8 cellular contexts compared by ENCODE assay signal in the genomic region with DNA sequence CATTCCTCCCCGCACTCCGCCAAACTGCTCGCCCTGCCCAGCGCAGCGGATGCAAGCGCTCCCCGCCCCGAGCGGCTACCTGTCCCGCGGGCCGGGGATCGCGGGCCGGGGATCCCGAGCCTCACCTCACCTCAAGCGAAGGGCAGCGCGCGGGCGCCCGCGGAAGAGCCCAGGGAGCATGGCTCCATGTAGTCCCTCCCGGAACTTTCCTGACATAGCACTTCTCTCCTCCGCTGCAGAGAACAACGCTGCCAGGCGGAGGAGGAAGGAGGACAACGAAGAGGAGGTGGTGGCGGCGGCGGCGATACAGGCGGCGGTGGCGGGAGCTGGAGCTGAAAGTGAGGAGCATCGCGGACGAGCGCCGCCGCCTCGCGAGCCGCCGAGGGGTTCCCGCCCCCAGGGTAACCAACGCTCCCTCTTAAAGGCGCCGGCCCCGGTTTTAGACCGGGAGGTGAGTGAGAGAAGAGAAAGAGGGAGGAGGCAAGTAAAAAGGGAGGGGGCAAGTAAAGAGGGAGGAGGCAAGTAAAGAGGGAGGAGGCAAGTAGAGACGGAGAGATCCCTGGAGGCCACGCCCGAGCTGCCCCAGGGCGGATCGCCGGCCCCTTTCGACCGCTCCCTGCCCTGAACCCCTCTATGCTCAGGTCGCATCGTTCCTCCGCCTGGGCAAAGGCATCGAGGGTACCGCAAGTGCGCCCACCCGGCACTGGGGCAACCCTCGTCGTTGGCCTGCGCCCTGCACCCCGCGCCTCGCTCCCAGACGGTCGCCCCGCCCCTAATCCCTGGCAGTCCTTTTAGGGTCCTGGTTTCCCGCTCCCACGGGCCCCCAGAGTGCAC. TPM values are rescaled to one million over a fixed set of nuclear protein-coding genes. Genes with fewer than 3 reads are reported as not detected.
DNase-seq lines count a peak whose midpoint lies in the region; ATAC-seq, FAIRE-seq and TF ChIP-seq lines count a peak whose summit lies in the region.

A gene with protein sequence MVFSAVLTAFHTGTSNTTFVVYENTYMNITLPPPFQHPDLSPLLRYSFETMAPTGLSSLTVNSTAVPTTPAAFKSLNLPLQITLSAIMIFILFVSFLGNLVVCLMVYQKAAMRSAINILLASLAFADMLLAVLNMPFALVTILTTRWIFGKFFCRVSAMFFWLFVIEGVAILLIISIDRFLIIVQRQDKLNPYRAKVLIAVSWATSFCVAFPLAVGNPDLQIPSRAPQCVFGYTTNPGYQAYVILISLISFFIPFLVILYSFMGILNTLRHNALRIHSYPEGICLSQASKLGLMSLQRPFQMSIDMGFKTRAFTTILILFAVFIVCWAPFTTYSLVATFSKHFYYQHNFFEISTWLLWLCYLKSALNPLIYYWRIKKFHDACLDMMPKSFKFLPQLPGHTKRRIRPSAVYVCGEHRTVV (minus strand): TSS at position 340 of the 834 bp plus-strand sequence. CDS start 37,746 bp downstream, outside the sequence.

- no peak for TF ChIP-seq CTCF in GM23338 (conservative IDR thresholded peaks at IDR 0.05; ENCODE audit: low read depth in 2 of 2)
- peak; percentile 6 for TF ChIP-seq CTCF in progenitor cell of endocrine pancreas (IDR thresholded peaks at IDR 0.05; ENCODE audit: unreplicated experiment)

- peaks cover 11% of the 10 kb centered on the region for H3K27me3 ChIP-seq in GM23338 (ENCODE audit: insufficient read depth)

- H3K9me3 Mint-ChIP-seq in GM23338 (no peaks in the 10 kb centered on the region), progenitor cell of endocrine pancreas (ENCODE audit: low read depth) (no peaks in the 10 kb centered on the region)
- H3K9me3 Mint-ChIP-seq in activated naive CD8-positive, alpha-beta T cell treated with anti-CD3 and anti-CD28 coated beads, Interleukin-2, amount 10 ng/mL, durations not matched to agents 7 days and 5 days, result no peaks in the 10 kb centered on the region

- H3K27me3 Mint-ChIP-seq in GM23338 (ENCODE audit: insufficient read depth, low read depth, poor library complexity) (peaks cover 13% of the 10 kb centered on the region), progenitor cell of endocrine pancreas (peaks cover 43% of the 10 kb centered on the region)
- H3K27me3 Mint-ChIP-seq in activated naive CD8-positive, alpha-beta T cell treated with anti-CD3 and anti-CD28 coated beads, Interleukin-2, amount 10 ng/mL, durations not matched to agents 7 days and 5 days, result peaks cover 65% of the 10 kb centered on the region

- peak within 1 kb of the TSS; percentile 92 for H2AFZ ChIP-seq in GM23338

- H3F3A ChIP-seq in GM23338 (replicated peaks; ENCODE audit: low read depth), result no peaks in the 10 kb centered on the region

- intact Hi-C loops in left cardiac atrium (cut with DNase I), result no loop called here

- DNase-seq in GDM1 (lab: John Stamatoyannopoulos, UW), result peak; percentile 20
- DNase-seq in GM23338 (ENCODE audit: low spot score), result peak; percentile 95
- peak; percentile 79 to 83 for DNase-seq in Kasumi-1 (lab: John Stamatoyannopoulos, UW)
- no peak for DNase-seq in SK-N-MC (ENCODE audit: low read depth, low spot score)
- peak; percentile 80 for DNase-seq in activated naive CD8-positive, alpha-beta T cell treated with anti-CD3 and anti-CD28 coated beads, Interleukin-2, amount 10 ng/mL, durations not matched to agents 7 days and 5 days
- DNase-seq in left cardiac atrium, result peak; percentile 68
- DNase-seq in progenitor cell of endocrine pancreas (ENCODE audit: low spot score, unreplicated experiment), result peak; percentile 51
- DNase-seq in urothelium cell line (ENCODE audit: low spot score), result peak; percentile 80

- peaks cover 13% of the 10 kb centered on the region for H3K4me1 ChIP-seq in GM23338 (ENCODE audit: insufficient read depth)

- POLR2A ChIA-PET in activated naive CD8-positive, alpha-beta T cell treated with anti-CD3 and anti-CD28 coated beads, Interleukin-2, amount 10 ng/mL, durations not matched to agents 7 days and 5 days (lab: Charles Lee), result interaction anchor here (1.0 to 1.2 kb wide), 2 partner anchors 40 to 88 kb away, joined by 3 to 4 read pairs; no protein-coding TSS in a partner anchor

- H3K4me1 Mint-ChIP-seq in GM23338 (peaks cover 37% of the 10 kb centered on the region), progenitor cell of endocrine pancreas (ENCODE audit: low read depth) (peaks cover 8% of the 10 kb centered on the region)
- H3K4me1 Mint-ChIP-seq in activated naive CD8-positive, alpha-beta T cell treated with anti-CD3 and anti-CD28 coated beads, Interleukin-2, amount 10 ng/mL, durations not matched to agents 7 days and 5 days, result peaks cover 14% of the 10 kb centered on the region

- peaks cover under 1% of the 10 kb centered on the region; the same call in 1 of the 3 replicates for H3K36me3 Mint-ChIP-seq in GM23338 (ENCODE audit: low read depth)
- H3K36me3 Mint-ChIP-seq in activated naive CD8-positive, alpha-beta T cell treated with anti-CD3 and anti-CD28 coated beads, Interleukin-2, amount 10 ng/mL, durations not matched to agents 7 days and 5 days, result no peaks in the 10 kb centered on the region
- H3K36me3 Mint-ChIP-seq in progenitor cell of endocrine pancreas (ENCODE audit: insufficient read depth), result no peaks in the 10 kb centered on the region

- H3K4me3 ChIP-seq in GM23338 (peak within 1 kb of the TSS; percentile 90), SK-N-MC (peak within 1 kb of the TSS; percentile 96)

- H3K79me2 ChIP-seq in GM23338 (replicated peaks; ENCODE audit: insufficient read depth), result peaks cover 42% of the 10 kb centered on the region

- H3K4me3 Mint-ChIP-seq in GM23338, result peak within 1 kb of the TSS; percentile 100
- H3K4me3 Mint-ChIP-seq in activated naive CD8-positive, alpha-beta T cell treated with anti-CD3 and anti-CD28 coated beads, Interleukin-2, amount 10 ng/mL, durations not matched to agents 7 days and 5 days, result peak within 1 kb of the TSS; percentile 88
- H3K4me3 Mint-ChIP-seq in progenitor cell of endocrine pancreas (ENCODE audit: low read depth), result peak within 1 kb of the TSS; percentile 94

- H3K9me2 ChIP-seq in GM23338 (ENCODE audit: insufficient read depth), result no peaks in the 10 kb centered on the region

- H3K36me3 ChIP-seq in GM23338 (ENCODE audit: insufficient read depth), result no peaks in the 10 kb centered on the region
- no peaks in the 10 kb centered on the region for H3K36me3 ChIP-seq in SK-N-MC (ENCODE audit: insufficient read depth, low read length)

- peak within 1 kb of the TSS; percentile 93 for H3K27ac ChIP-seq in GM23338 (ENCODE audit: low read depth)
- H3K27ac ChIP-seq in SK-N-MC, result no peak within 1 kb of the TSS

- no peaks in the 10 kb centered on the region; the same call in none of the 2 replicates for H4K20me1 ChIP-seq in GM23338 (replicated peaks; ENCODE audit: insufficient read depth)

- H3K27ac Mint-ChIP-seq in GM23338, result peak within 1 kb of the TSS; percentile 98
- peak within 1 kb of the TSS; percentile 60 for H3K27ac Mint-ChIP-seq in activated naive CD8-positive, alpha-beta T cell treated with anti-CD3 and anti-CD28 coated beads, Interleukin-2, amount 10 ng/mL, durations not matched to agents 7 days and 5 days
- peak within 1 kb of the TSS; percentile 88 for H3K27ac Mint-ChIP-seq in progenitor cell of endocrine pancreas

- peak within 1 kb of the TSS; percentile 77 for H3K9ac ChIP-seq in SK-N-MC (ENCODE audit: insufficient read length)

- no peak for FAIRE-seq in urothelium cell line (lab: Jason Lieb, UNC)

- peak within 1 kb of the TSS; percentile 88 for H3K4me2 ChIP-seq in GM23338

- ATAC-seq in GM23338, result peak; percentile 87
- peak; percentile 91 for ATAC-seq in activated naive CD8-positive, alpha-beta T cell treated with anti-CD3 and anti-CD28 coated beads, Interleukin-2, amount 10 ng/mL, durations not matched to agents 7 days and 5 days (ENCODE audit: low read depth)
- ATAC-seq in left cardiac atrium, result peak; percentile 85 to 97

- no peaks in the 10 kb centered on the region for H3K9me3 ChIP-seq in SK-N-MC (ENCODE audit: low read depth, low read length)

RNA-seq across cellular contexts. Expression of the gene that starts here (rescaled TPM):
- 19.3 and 19.6 TPM in 2 replicates for total RNA-seq in GM23338 (2014; rRNA removed; shearing (Covaris generic))
- polyA plus RNA-seq in GM23338 (2016; fragmentation: Nextera tagmentation; extraction: Ambion mirVana), result 5.4 and 5.5 TPM in 2 replicates
- 1 to 10 TPM; 1.1 to 1.4 TPM for total RNA-seq in activated naive CD8-positive, alpha-beta T cell treated with anti-CD3 and anti-CD28 coated beads, Interleukin-2, amount 10 ng/mL, durations not matched to agents 7 days and 5 days
- total RNA-seq in left cardiac atrium (under 1 TPM; 0.21 to 0.24 TPM), progenitor cell of endocrine pancreas (3.0 and 3.2 TPM in 2 replicates)

Comparison
In these comparisons a context has a peak if more than half of its experiments do, and no peak if none do; other contexts are left out.
1. Peak in DNase-seq and ATAC-seq in left cardiac atrium; RNA of the gene not detected or under 1 TPM.